Comparison of ENCODE assay signal across 8 cellular contexts in the genomic region with DNA sequence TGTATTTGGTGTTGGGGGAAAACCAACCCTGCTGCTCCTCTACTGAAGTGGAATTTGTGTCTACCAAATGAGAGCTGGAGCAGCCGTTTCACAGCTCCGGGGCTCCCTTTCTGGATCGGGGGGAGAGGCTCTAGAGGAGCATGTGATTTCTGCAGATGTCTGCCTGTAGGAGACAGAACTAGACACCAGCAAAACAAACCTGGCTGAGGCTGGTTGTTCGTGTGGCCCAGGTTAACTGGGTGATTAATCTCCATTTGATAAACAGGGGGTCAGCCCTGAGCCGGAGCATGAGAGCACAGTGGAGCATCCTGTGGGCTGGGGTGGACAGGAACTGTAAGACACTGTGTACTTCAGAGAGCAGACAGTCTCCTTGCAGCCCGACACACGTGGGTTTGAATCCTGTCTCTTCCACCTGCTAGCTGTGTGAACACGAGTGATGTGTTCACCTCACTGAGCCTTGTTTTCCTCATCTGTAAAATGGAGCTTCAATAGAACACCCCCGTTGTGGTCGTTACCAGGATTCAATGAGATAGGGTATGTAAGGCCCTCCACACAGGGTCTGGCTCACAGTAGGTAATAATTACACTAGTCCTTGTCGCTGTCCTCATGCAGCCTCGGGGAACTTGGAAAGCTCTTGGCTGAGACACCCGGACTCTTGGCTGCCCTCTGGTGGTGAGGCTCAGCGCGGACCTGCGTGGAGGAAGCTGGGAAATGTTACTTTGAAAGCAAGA. TPM values are rescaled to one million over a fixed set of nuclear protein-coding genes. Genes with fewer than 3 reads are reported as not detected.
A peak's percentile ranks its signal among the peaks of the same experiment; 100 is the strongest.
DNase-seq lines count a peak whose midpoint lies in the region; ATAC-seq and TF ChIP-seq lines count a peak whose summit lies in the region.

No MANE protein-coding gene starts in this region.

- in situ Hi-C loops in Panc1 (cut with HindIII; ENCODE audit: low pct_unique_long_range_greater_than_20kb, low sequenced_read_pairs), result no loop called here

- H3K4me3 ChIP-seq in Panc1 (ENCODE audit: low read depth in 2 of 2, low read length in 2 of 2), result no peak overlapping the region

- no TSS peak for BruUV-seq in Panc1 (replicated peaks; lab: Mats Ljungman, UMichigan)

- no peaks in the 10 kb centered on the region for H3K9me3 ChIP-seq in Panc1 (ENCODE audit: control insufficient read depth, insufficient read depth, low read depth, low read length)

- H3K4me1 Mint-ChIP-seq in osteocyte (ENCODE audit: unreplicated experiment), result peaks cover 2% of the 10 kb centered on the region
- H3K4me1 Mint-ChIP-seq in type B pancreatic cell (ENCODE audit: unreplicated experiment), result peaks cover 55% of the 10 kb centered on the region

- H3K4me3 Mint-ChIP-seq in osteocyte (ENCODE audit: unreplicated experiment) (no peak overlapping the region), type B pancreatic cell (no peak overlapping the region)

- peak; percentile 54 for ATAC-seq in HG03460 (IDR thresholded peaks at IDR 0.05; ENCODE audit: unreplicated experiment)
- peak; percentile 83 for ATAC-seq in Panc1

- peaks cover 4% of the 10 kb centered on the region; the same call in 1 of the 2 replicates for H3K27me3 ChIP-seq in Panc1 (ENCODE audit: control insufficient read depth, insufficient read depth, low read length)

- POLR2A ChIA-PET in Panc1 (lab: Charles Lee), result interaction anchor here (1.1 kb wide), 1 partner anchor 100 kb away, joined by 3 read pairs; no protein-coding TSS in a partner anchor

- peak; percentile 64 for DNase-seq in EL
- peak; percentile 43 for DNase-seq in Panc1 (ENCODE audit: low read depth, low spot score)
- DNase-seq in activated T-helper 1 cell treated with anti-CD3 and anti-CD28 coated beads, Interleukin-2, amount 50 U/mL, for 16 hours (ENCODE audit: low read depth in 1 of 2, low spot score in 1 of 2), result peak; percentile 28 to 54
- peak; percentile 34 for DNase-seq in foreskin melanocyte
- DNase-seq in osteocyte (ENCODE audit: extremely low spot score, unreplicated experiment), result peak; percentile 88
- DNase-seq in type B pancreatic cell (ENCODE audit: extremely low spot score, unreplicated experiment), result no peak
- DNase-seq in DMS79 treated with DMSO at 0.1 percent for 48 hours (lab: John Stamatoyannopoulos, UW), result no peak

- no peak overlapping the region for H3K27ac Mint-ChIP-seq in osteocyte (ENCODE audit: unreplicated experiment)
- H3K27ac Mint-ChIP-seq in type B pancreatic cell, result no peak overlapping the region

- TF ChIP-seq CTCF in Panc1 (IDR thresholded peaks at IDR 0.05) (peak; percentile 94), osteocyte (IDR thresholded peaks at IDR 0.05) (peak; percentile 82), type B pancreatic cell (conservative IDR thresholded peaks at IDR 0.05) (peak; percentile 87)

- no peaks in the 10 kb centered on the region for H3K36me3 Mint-ChIP-seq in osteocyte (ENCODE audit: unreplicated experiment)
- no peaks in the 10 kb centered on the region for H3K36me3 Mint-ChIP-seq in type B pancreatic cell

- H3K36me3 ChIP-seq in Panc1 (ENCODE audit: control insufficient read depth, insufficient read depth, low read length), result no peaks in the 10 kb centered on the region

- peaks cover 24% of the 10 kb centered on the region for H3K27me3 Mint-ChIP-seq in osteocyte (ENCODE audit: unreplicated experiment)
- peaks cover 50% of the 10 kb centered on the region for H3K27me3 Mint-ChIP-seq in type B pancreatic cell

- no peaks in the 10 kb centered on the region for H3K9me3 Mint-ChIP-seq in osteocyte (ENCODE audit: unreplicated experiment)
- no peaks in the 10 kb centered on the region for H3K9me3 Mint-ChIP-seq in type B pancreatic cell

- H3K4me1 ChIP-seq in Panc1 (ENCODE audit: control insufficient read depth, insufficient read depth, low read length), result no peaks in the 10 kb centered on the region

- CTCF ChIA-PET in Panc1 (lab: Charles Lee), result interaction anchor here (0.5 to 2.1 kb wide), 18 partner anchors 12 to 1368 kb away, joined by 3 to 23 read pairs (median 4); no protein-coding TSS in a partner anchor

- H3K27ac ChIP-seq in Panc1 (ENCODE audit: low read length), result no peak overlapping the region

- intact Hi-C loops in Panc1 (cut with micrococcal nuclease; ENCODE audit: unreplicated experiment), result loop anchor here (2.0 kb wide), 1 partner anchor 265 kb away; no protein-coding TSS in a partner anchor

RNA-seq across cellular contexts. Expression of a gene that starts 12.9 kb away (rescaled TPM):
- not detected for total RNA-seq in Panc1 (2021; ENCODE audit: unreplicated experiment)
- polyA plus RNA-seq in Panc1 (2012; ENCODE audit: insufficient read length), result not detected
- 0.16 TPM in 1 of 2 replicates, not detected in the other for total RNA-seq in osteocyte
- total RNA-seq in type B pancreatic cell (ENCODE audit: low replicate concordance), result 70.3 and 125 TPM in 2 replicates

RNA-seq across cellular contexts. Expression of a gene that starts 30.1 kb away (rescaled TPM):
- not detected for total RNA-seq in Panc1 (2021; ENCODE audit: unreplicated experiment)
- polyA plus RNA-seq in Panc1 (2012; ENCODE audit: insufficient read length), result not detected
- not detected in 2 replicates for total RNA-seq in osteocyte
- 3.7 TPM in 1 of 2 replicates, not detected in the other for total RNA-seq in type B pancreatic cell (ENCODE audit: low replicate concordance)

Comparison
In these comparisons a context has a peak if more than half of its experiments do, and no peak if none do; other contexts are left out.
1. DNase-seq: peak in EL (single experiment), Panc1 (single experiment), activated T-helper 1 cell treated with anti-CD3 and anti-CD28 coated beads, Interleukin-2, amount 50 U/mL, for 16 hours (2 of 2), foreskin melanocyte (single experiment) and osteocyte (single experiment); none in type B pancreatic cell (single experiment) and DMS79 treated with DMSO at 0.1 percent for 48 hours (single experiment).
2. RNA of a gene that starts 12.9 kb away (total RNA-seq): 70.3 to 125 TPM in type B pancreatic cell; 0.16 TPM in osteocyte and not detected in Panc1 (single experiment); every median in the first group is over 10 times any median in the second.
3. Peak in every context shown above with its lines, with median percentiles within 50 percentile points of each other: CTCF ChIP-seq.